ENCODE assay signal across 20 cellular contexts in the genomic region with DNA sequence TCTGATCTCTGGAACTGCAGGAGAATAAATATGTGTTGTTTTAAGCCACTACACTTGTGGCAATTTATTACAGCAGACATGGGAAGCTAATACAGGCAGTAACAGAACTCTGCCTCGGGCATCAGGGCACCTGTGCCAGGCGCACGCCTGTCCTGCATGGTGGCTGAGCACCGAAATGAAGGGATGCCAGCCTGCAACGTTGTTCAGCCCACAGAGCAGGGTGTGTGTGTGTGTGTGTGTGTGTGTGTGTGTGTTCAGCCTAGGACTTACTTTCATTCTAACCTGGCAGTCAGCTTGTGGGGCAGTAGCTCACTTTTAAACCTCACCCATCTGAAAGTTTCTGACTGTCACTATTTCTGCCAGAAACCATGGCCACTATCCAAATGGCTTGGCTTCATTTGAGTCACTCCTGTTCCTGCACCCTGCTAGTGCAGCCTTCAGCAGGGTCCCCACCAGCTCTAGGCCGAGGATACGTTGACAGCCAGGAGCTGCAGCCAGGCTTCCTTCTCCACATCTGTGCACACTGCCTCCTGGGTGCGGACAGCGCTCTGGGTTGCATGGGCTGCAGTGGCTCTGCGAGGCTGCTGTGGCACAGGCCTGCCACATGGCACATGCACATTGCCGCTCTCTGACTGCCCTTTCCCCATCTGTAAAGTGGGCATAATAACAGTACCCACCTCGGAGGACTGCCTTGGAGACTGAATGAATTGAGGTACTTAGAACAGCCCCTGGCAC. TPM values are rescaled to one million over a fixed set of nuclear protein-coding genes. Genes with fewer than 3 reads are reported as not detected.
A peak's percentile ranks its signal among the peaks of the same experiment; 100 is the strongest.
DNase-seq lines count a peak whose midpoint lies in the region; ATAC-seq and TF ChIP-seq lines count a peak whose summit lies in the region.
"Had no signal": no experiment of that assay in that cellular context is flagged by ENCODE, and none has a peak within 500 bp of the region (broad histone marks: within the 10 kb centered on the region; RNA-seq: fewer than 3 reads in every experiment).

No MANE protein-coding gene starts in this region.

- in situ Hi-C loops in G401 (cut with HindIII; ENCODE audit: low sequenced_read_pairs) (no loop called here), Panc1 (cut with HindIII; ENCODE audit: low pct_unique_long_range_greater_than_20kb, low sequenced_read_pairs) (no loop called here)

- BruUV-seq in Panc1 (replicated peaks; lab: Mats Ljungman, UMichigan), result no TSS peak

- POLR2A ChIA-PET in Panc1 (lab: Charles Lee), result interaction anchor here (0.6 kb wide), 1 partner anchor 78 kb away, joined by 4 read pairs; no protein-coding TSS in a partner anchor

- H3K9me3 ChIP-seq in Panc1 (ENCODE audit: control insufficient read depth, insufficient read depth, low read depth, low read length), result no peaks in the 10 kb centered on the region
- H3K9me3 ChIP-seq: Caco-2 had no signal

- no peaks in the 10 kb centered on the region for H3K4me1 ChIP-seq in Panc1 (ENCODE audit: control insufficient read depth, insufficient read depth, low read length)

- CTCF ChIA-PET in Panc1 (lab: Charles Lee), result interaction anchor here (0.6 kb wide), 1 partner anchor 358 kb away, joined by 3 read pairs; no protein-coding TSS in a partner anchor

- H3K27ac ChIP-seq in Panc1 (ENCODE audit: low read length), result no peak overlapping the region

- peak; percentile 27; the same call in 1 of the 2 replicates for ATAC-seq in Panc1
- peak in 1 of 2 donors; percentile 42 for ATAC-seq in left cardiac atrium
- no peak for ATAC-seq in HG03521 (IDR thresholded peaks at IDR 0.05; ENCODE audit: unreplicated experiment)
- ATAC-seq in HG02642 (IDR thresholded peaks at IDR 0.05; ENCODE audit: poor library complexity, unreplicated experiment), result no peak
- ATAC-seq: HCT116, K562 had no signal

- TF ChIP-seq CTCF in Panc1 (IDR thresholded peaks at IDR 0.05), result no peak

- DNase-seq in G401 (ENCODE audit: low spot score), result peak; percentile 37
- no peak for DNase-seq in Panc1 (ENCODE audit: low read depth, low spot score)
- peak; percentile 7 for DNase-seq in left cardiac atrium
- DNase-seq in posterior vena cava (ENCODE audit: low spot score), result peak; percentile 50
- DNase-seq in hypothalamus (lab: John Stamatoyannopoulos, UW), result no peak
- DNase-seq: Caco-2; CD4-positive, CD25-positive, alpha-beta regulatory T cell; DMS153; EL; MV-4-11; NCI-H1417; NCI-H187 treated with DMSO at 0.1 percent for 48 hours; NCI-H2171; NCI-H69; NK-92 treated with Interleukin-12 subunit alpha and Interleukin-12 subunit beta, amount 100 ng/mL, for 24 hours had no signal

- H3K27me3 ChIP-seq in Panc1 (ENCODE audit: control insufficient read depth, insufficient read depth, low read length), result no peaks in the 10 kb centered on the region

- no peaks in the 10 kb centered on the region for H3K36me3 ChIP-seq in Panc1 (ENCODE audit: control insufficient read depth, insufficient read depth, low read length)

- intact Hi-C loops in Panc1 (cut with micrococcal nuclease; ENCODE audit: unreplicated experiment), result no loop called here
- intact Hi-C loops in left cardiac atrium (cut with DNase I), result no loop called here
- intact Hi-C loops in posterior vena cava (cut with DNase I), result no loop called here

- no peak overlapping the region for H3K4me3 ChIP-seq in Panc1 (ENCODE audit: low read depth in 2 of 2, low read length in 2 of 2)
- H3K4me3 ChIP-seq: K562 had no signal

RNA-seq across cellular contexts. Expression of gene UROC1, which starts 4.5 kb away (rescaled TPM):
- not detected in 2 replicates for total RNA-seq in G401 (2014; rRNA removed; shearing (Covaris generic))
- total RNA-seq in Panc1 (2021; ENCODE audit: unreplicated experiment) (not detected), left cardiac atrium (not detected), posterior vena cava (not detected)
- not detected for polyA plus RNA-seq in Panc1 (2012; ENCODE audit: insufficient read length)
- total RNA-seq: Caco-2; CD4-positive, CD25-positive, alpha-beta regulatory T cell; K562 had no signal
- polyA plus RNA-seq: CD4-positive, CD25-positive, alpha-beta regulatory T cell; K562 had no signal

RNA-seq across cellular contexts. Expression of gene CHST13, which starts 10.9 kb away (rescaled TPM):
- 0.49 and 2.0 TPM in 2 replicates for total RNA-seq in G401 (2014; rRNA removed; shearing (Covaris generic))
- 0.64 TPM for total RNA-seq in Panc1 (2021; ENCODE audit: unreplicated experiment)
- 2.2 TPM for polyA plus RNA-seq in Panc1 (2012; ENCODE audit: insufficient read length)
- under 1 TPM; 0.60 to 0.74 TPM for total RNA-seq in left cardiac atrium
- total RNA-seq in posterior vena cava, result under 1 TPM; 0.86 to 0.88 TPM
- total RNA-seq: CD4-positive, CD25-positive, alpha-beta regulatory T cell; K562 had no signal
- polyA plus RNA-seq: CD4-positive, CD25-positive, alpha-beta regulatory T cell; K562 had no signal

RNA-seq across cellular contexts. Expression of gene ZXDC, which starts 37.4 kb away (rescaled TPM):
- total RNA-seq in G401 (2014; rRNA removed; shearing (Covaris generic)), result 11.4 and 18.9 TPM in 2 replicates
- total RNA-seq in Panc1 (2021; ENCODE audit: unreplicated experiment) (33.3 TPM), left cardiac atrium (10 to 100 TPM; 15.7 to 20.7 TPM), posterior vena cava (10 to 100 TPM; 26.8 to 26.9 TPM)
- polyA plus RNA-seq in Panc1 (2012; ENCODE audit: insufficient read length), result 23.0 TPM

RNA-seq across cellular contexts. Expression of gene C3orf22, which starts 45.6 kb away (rescaled TPM):
- total RNA-seq in G401 (2014; rRNA removed; shearing (Covaris generic)), result not detected in 2 replicates
- total RNA-seq in Panc1 (2021; ENCODE audit: unreplicated experiment) (not detected), left cardiac atrium (not detected), posterior vena cava (not detected)
- not detected for polyA plus RNA-seq in Panc1 (2012; ENCODE audit: insufficient read length)
- total RNA-seq: Caco-2; CD4-positive, CD25-positive, alpha-beta regulatory T cell; K562; SK-MEL-5 had no signal
- polyA plus RNA-seq: CD4-positive, CD25-positive, alpha-beta regulatory T cell; K562 had no signal

Comparison
In these comparisons a context has a peak if more than half of its experiments do, and no peak if none do; other contexts are left out.
1. DNase-seq: peak in G401 (single experiment), left cardiac atrium (single experiment) and posterior vena cava (single experiment); none in Panc1 (single experiment) and hypothalamus (0 of 51).